In the genomic region with DNA sequence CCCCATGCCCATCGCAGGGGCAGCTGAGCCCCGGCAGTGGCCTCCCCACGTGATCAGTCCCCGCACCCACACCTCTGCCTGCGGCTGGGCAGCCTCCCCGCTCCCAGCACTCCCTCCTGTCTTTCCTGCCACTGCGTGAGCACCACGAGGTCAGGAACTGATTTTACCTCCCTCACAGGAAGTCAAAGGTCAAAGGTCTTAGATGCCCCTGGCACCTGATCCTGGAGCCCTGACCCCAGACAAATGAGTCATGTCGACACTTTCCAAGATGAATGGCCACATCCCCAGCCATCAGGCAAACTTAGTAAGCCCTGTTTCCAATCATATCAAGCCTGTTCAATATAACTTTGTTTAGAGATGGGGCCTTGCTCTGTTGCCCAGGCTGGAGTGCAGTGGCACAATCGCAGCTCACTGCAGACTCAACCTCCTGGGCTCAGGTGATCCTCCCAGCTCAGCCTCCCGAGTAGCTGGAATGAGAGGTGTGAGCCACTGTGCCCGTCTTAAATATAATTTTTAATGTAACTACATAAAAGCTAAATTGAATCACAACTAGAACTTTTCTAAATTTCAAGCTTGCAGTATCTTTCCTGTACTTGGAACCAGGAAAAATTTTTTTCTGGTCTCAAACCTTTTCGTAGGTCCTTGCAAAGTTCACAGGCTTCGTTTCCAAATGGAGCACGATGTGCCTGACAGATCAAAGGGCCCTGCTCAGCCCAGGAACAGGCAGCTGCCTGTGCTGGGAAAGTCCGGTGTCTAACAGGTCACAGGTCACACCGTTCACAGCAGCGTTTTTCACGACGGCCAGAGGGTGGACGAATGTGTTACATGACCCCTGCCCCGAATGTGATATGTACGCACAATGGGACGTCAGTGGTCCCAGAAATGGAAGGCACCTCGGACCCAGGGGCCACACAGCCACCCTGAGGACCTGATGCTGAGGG, we compare ENCODE assay signal across 1 cellular context.
TF ChIP-seq lines count a peak whose summit lies in the region.

No MANE protein-coding gene starts in this region.

TF ChIP-seq in HepG2, 621 proteins besides CTCF, POLR2A, EP300 and RAD21 (continued from another document and continues in another):
- no peak for TF ChIP-seq ZNF562 (CRISPR knock-in tag; IDR thresholded peaks at IDR 0.05; ENCODE audit: borderline replicate concordance)
- TF ChIP-seq, protein P1, sequence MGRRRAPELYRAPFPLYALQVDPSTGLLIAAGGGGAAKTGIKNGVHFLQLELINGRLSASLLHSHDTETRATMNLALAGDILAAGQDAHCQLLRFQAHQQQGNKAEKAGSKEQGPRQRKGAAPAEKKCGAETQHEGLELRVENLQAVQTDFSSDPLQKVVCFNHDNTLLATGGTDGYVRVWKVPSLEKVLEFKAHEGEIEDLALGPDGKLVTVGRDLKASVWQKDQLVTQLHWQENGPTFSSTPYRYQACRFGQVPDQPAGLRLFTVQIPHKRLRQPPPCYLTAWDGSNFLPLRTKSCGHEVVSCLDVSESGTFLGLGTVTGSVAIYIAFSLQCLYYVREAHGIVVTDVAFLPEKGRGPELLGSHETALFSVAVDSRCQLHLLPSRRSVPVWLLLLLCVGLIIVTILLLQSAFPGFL (CRISPR knock-in tag; IDR thresholded peaks at IDR 0.05) = no peak
- TF ChIP-seq ZBTB3 (CRISPR knock-in tag; IDR thresholded peaks at IDR 0.05; ENCODE audit: borderline replicate concordance, low read depth) = no peak
- TF ChIP-seq ZBTB7A (CRISPR knock-in tag; IDR thresholded peaks at IDR 0.05) = peak; percentile 91
- peak; percentile 52; the same call in 1 of the 2 replicates for TF ChIP-seq ELF3 (CRISPR knock-in tag; IDR thresholded peaks at IDR 0.05)
- TF ChIP-seq, protein P2, sequence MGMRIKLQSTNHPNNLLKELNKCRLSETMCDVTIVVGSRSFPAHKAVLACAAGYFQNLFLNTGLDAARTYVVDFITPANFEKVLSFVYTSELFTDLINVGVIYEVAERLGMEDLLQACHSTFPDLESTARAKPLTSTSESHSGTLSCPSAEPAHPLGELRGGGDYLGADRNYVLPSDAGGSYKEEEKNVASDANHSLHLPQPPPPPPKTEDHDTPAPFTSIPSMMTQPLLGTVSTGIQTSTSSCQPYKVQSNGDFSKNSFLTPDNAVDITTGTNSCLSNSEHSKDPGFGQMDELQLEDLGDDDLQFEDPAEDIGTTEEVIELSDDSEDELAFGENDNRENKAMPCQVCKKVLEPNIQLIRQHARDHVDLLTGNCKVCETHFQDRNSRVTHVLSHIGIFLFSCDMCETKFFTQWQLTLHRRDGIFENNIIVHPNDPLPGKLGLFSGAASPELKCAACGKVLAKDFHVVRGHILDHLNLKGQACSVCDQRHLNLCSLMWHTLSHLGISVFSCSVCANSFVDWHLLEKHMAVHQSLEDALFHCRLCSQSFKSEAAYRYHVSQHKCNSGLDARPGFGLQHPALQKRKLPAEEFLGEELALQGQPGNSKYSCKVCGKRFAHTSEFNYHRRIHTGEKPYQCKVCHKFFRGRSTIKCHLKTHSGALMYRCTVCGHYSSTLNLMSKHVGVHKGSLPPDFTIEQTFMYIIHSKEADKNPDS (CRISPR knock-in tag; IDR thresholded peaks at IDR 0.05) = no peak
- no peak for TF ChIP-seq ZNF598 (CRISPR knock-in tag; IDR thresholded peaks at IDR 0.05; ENCODE audit: borderline replicate concordance)
- TF ChIP-seq, protein P3, sequence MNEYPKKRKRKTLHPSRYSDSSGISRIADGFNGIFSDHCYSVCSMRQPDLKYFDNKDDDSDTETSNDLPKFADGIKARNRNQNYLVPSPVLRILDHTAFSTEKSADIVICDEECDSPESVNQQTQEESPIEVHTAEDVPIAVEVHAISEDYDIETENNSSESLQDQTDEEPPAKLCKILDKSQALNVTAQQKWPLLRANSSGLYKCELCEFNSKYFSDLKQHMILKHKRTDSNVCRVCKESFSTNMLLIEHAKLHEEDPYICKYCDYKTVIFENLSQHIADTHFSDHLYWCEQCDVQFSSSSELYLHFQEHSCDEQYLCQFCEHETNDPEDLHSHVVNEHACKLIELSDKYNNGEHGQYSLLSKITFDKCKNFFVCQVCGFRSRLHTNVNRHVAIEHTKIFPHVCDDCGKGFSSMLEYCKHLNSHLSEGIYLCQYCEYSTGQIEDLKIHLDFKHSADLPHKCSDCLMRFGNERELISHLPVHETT (CRISPR knock-in tag; conservative IDR thresholded peaks at IDR 0.05) = no peak
- TF ChIP-seq ZNF121 (CRISPR knock-in tag; IDR thresholded peaks at IDR 0.05) = peak; percentile 96
- TF ChIP-seq, protein P4, sequence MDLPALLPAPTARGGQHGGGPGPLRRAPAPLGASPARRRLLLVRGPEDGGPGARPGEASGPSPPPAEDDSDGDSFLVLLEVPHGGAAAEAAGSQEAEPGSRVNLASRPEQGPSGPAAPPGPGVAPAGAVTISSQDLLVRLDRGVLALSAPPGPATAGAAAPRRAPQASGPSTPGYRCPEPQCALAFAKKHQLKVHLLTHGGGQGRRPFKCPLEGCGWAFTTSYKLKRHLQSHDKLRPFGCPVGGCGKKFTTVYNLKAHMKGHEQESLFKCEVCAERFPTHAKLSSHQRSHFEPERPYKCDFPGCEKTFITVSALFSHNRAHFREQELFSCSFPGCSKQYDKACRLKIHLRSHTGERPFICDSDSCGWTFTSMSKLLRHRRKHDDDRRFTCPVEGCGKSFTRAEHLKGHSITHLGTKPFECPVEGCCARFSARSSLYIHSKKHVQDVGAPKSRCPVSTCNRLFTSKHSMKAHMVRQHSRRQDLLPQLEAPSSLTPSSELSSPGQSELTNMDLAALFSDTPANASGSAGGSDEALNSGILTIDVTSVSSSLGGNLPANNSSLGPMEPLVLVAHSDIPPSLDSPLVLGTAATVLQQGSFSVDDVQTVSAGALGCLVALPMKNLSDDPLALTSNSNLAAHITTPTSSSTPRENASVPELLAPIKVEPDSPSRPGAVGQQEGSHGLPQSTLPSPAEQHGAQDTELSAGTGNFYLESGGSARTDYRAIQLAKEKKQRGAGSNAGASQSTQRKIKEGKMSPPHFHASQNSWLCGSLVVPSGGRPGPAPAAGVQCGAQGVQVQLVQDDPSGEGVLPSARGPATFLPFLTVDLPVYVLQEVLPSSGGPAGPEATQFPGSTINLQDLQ (CRISPR knock-in tag; IDR thresholded peaks at IDR 0.05) = 0 out of 2 replicates have a peak, but pooled peaks have one; percentile 28
- TF ChIP-seq ZSCAN12 (CRISPR knock-in tag; IDR thresholded peaks at IDR 0.05) = 0 out of 2 replicates have a peak, but pooled peaks have one; percentile 51
- TF ChIP-seq, protein P5, sequence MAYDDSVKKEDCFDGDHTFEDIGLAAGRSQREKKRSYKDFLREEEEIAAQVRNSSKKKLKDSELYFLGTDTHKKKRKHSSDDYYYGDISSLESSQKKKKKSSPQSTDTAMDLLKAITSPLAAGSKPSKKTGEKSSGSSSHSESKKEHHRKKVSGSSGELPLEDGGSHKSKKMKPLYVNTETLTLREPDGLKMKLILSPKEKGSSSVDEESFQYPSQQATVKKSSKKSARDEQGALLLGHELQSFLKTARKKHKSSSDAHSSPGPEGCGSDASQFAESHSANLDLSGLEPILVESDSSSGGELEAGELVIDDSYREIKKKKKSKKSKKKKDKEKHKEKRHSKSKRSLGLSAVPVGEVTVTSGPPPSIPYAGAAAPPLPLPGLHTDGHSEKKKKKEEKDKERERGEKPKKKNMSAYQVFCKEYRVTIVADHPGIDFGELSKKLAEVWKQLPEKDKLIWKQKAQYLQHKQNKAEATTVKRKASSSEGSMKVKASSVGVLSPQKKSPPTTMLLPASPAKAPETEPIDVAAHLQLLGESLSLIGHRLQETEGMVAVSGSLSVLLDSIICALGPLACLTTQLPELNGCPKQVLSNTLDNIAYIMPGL (CRISPR knock-in tag; IDR thresholded peaks at IDR 0.05; ENCODE audit: borderline replicate concordance in 1 of 2, low read depth in 1 of 2) = peak in 1 of 2 experiments; percentile 50; a peak in 1 of 4 replicates
- no peak for TF ChIP-seq SRSF9 (IDR thresholded peaks at IDR 0.05; ENCODE audit: borderline replicate concordance, insufficient read depth, low read depth, low read length, poor library complexity, severe bottlenecking)
- no peak for TF ChIP-seq ZSCAN20 (CRISPR knock-in tag; IDR thresholded peaks at IDR 0.05; ENCODE audit: borderline replicate concordance)
- no peak for TF ChIP-seq SMAD9 (CRISPR knock-in tag; IDR thresholded peaks at IDR 0.05)
- no peak for TF ChIP-seq ZNF101 (CRISPR knock-in tag; IDR thresholded peaks at IDR 0.05; ENCODE audit: borderline replicate concordance, low read depth)
- no peak for TF ChIP-seq TAF1 (CRISPR knock-in tag; IDR thresholded peaks at IDR 0.05)
- TF ChIP-seq, protein P6, sequence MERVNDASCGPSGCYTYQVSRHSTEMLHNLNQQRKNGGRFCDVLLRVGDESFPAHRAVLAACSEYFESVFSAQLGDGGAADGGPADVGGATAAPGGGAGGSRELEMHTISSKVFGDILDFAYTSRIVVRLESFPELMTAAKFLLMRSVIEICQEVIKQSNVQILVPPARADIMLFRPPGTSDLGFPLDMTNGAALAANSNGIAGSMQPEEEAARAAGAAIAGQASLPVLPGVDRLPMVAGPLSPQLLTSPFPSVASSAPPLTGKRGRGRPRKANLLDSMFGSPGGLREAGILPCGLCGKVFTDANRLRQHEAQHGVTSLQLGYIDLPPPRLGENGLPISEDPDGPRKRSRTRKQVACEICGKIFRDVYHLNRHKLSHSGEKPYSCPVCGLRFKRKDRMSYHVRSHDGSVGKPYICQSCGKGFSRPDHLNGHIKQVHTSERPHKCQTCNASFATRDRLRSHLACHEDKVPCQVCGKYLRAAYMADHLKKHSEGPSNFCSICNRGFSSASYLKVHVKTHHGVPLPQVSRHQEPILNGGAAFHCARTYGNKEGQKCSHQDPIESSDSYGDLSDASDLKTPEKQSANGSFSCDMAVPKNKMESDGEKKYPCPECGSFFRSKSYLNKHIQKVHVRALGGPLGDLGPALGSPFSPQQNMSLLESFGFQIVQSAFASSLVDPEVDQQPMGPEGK (CRISPR knock-in tag; IDR thresholded peaks at IDR 0.05) = peak; percentile 47; the same call in 1 of the 2 replicates
- no peak for TF ChIP-seq ZNF337 (CRISPR knock-in tag; IDR thresholded peaks at IDR 0.05; ENCODE audit: borderline replicate concordance, low read depth)
- peak; percentile 67; the same call in 1 of the 2 replicates for TF ChIP-seq ZBTB1 (CRISPR knock-in tag; IDR thresholded peaks at IDR 0.05; ENCODE audit: borderline replicate concordance)
- no peak for TF ChIP-seq SNAPC2 (CRISPR knock-in tag; IDR thresholded peaks at IDR 0.05)
- no peak for TF ChIP-seq ZNF468 (CRISPR knock-in tag; IDR thresholded peaks at IDR 0.05)
- TF ChIP-seq SETDB1 (CRISPR knock-in tag; IDR thresholded peaks at IDR 0.05; ENCODE audit: borderline replicate concordance) = no peak
- TF ChIP-seq SYNCRIP (IDR thresholded peaks at IDR 0.05; ENCODE audit: insufficient read depth, low read depth, low read length) = no peak
- no peak for TF ChIP-seq SMARCC2 (IDR thresholded peaks at IDR 0.05)
- TF ChIP-seq, protein P7, sequence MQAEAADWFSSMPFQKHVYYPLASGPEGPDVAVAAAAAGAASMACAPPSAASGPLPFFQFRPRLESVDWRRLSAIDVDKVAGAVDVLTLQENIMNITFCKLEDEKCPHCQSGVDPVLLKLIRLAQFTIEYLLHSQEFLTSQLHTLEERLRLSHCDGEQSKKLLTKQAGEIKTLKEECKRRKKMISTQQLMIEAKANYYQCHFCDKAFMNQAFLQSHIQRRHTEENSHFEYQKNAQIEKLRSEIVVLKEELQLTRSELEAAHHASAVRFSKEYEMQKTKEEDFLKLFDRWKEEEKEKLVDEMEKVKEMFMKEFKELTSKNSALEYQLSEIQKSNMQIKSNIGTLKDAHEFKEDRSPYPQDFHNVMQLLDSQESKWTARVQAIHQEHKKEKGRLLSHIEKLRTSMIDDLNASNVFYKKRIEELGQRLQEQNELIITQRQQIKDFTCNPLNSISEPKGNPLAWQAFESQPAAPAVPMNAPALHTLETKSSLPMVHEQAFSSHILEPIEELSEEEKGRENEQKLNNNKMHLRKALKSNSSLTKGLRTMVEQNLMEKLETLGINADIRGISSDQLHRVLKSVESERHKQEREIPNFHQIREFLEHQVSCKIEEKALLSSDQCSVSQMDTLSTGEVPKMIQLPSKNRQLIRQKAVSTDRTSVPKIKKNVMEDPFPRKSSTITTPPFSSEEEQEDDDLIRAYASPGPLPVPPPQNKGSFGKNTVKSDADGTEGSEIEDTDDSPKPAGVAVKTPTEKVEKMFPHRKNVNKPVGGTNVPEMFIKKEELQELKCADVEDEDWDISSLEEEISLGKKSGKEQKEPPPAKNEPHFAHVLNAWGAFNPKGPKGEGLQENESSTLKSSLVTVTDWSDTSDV (CRISPR knock-in tag; IDR thresholded peaks at IDR 0.05) = no peak
- TF ChIP-seq KLF13 (CRISPR knock-in tag; IDR thresholded peaks at IDR 0.05) = no peak
- no peak for TF ChIP-seq GATA4 (IDR thresholded peaks at IDR 0.05; ENCODE audit: borderline replicate concordance, low read depth)
- no peak for TF ChIP-seq ZNF225 (CRISPR knock-in tag; IDR thresholded peaks at IDR 0.05)
- TF ChIP-seq, protein P8, sequence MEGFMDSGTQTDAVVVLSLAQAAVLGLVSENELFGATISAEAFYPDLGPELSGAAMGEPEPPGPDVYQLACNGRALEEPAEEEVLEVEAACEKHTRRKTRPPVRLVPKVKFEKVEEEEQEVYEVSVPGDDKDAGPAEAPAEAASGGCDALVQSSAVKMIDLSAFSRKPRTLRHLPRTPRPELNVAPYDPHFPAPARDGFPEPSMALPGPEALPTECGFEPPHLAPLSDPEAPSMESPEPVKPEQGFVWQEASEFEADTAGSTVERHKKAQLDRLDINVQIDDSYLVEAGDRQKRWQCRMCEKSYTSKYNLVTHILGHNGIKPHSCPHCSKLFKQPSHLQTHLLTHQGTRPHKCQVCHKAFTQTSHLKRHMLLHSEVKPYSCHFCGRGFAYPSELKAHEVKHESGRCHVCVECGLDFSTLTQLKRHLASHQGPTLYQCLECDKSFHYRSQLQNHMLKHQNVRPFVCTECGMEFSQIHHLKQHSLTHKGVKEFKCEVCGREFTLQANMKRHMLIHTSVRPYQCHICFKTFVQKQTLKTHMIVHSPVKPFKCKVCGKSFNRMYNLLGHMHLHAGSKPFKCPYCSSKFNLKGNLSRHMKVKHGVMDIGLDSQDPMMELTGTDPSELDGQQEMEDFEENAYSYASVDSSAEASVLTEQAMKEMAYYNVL (CRISPR knock-in tag; IDR thresholded peaks at IDR 0.05; ENCODE audit: borderline replicate concordance) = no peak
- TF ChIP-seq ZFP36L2 (CRISPR knock-in tag; IDR thresholded peaks at IDR 0.05) = no peak
- TF ChIP-seq HCFC1 (IDR thresholded peaks at IDR 0.05; ENCODE audit: low read depth, low read length) = no peak
- no peak for TF ChIP-seq CEBPB (IDR thresholded peaks at IDR 0.05; ENCODE audit: borderline replicate concordance, low read depth, low read length)
- TF ChIP-seq HOXA9 (CRISPR knock-in tag; IDR thresholded peaks at IDR 0.05; ENCODE audit: borderline replicate concordance) = no peak
- TF ChIP-seq, protein P9, sequence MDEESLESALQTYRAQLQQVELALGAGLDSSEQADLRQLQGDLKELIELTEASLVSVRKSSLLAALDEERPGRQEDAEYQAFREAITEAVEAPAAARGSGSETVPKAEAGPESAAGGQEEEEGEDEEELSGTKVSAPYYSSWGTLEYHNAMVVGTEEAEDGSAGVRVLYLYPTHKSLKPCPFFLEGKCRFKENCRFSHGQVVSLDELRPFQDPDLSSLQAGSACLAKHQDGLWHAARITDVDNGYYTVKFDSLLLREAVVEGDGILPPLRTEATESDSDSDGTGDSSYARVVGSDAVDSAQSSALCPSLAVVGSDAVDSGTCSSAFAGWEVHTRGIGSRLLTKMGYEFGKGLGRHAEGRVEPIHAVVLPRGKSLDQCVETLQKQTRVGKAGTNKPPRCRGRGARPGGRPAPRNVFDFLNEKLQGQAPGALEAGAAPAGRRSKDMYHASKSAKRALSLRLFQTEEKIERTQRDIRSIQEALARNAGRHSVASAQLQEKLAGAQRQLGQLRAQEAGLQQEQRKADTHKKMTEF (CRISPR knock-in tag; IDR thresholded peaks at IDR 0.05) = 0 out of 2 replicates have a peak, but pooled peaks have one; percentile 29
- TF ChIP-seq ZNF296 (CRISPR knock-in tag; conservative IDR thresholded peaks at IDR 0.05) = 0 out of 2 replicates have a peak, but pooled peaks have one; percentile 69
- 0 out of 2 replicates have a peak, but pooled peaks have one; percentile 63 for TF ChIP-seq ZNF616 (CRISPR knock-in tag; IDR thresholded peaks at IDR 0.05; ENCODE audit: low read depth)
- 0 out of 2 replicates have a peak, but pooled peaks have one; percentile 29 for TF ChIP-seq ZNF552 (CRISPR knock-in tag; IDR thresholded peaks at IDR 0.05; ENCODE audit: borderline replicate concordance)
